14 cellular contexts compared by ENCODE assay signal in genomic region chr13:107099661-107100060, GRCh38.
DNase-seq lines count a peak whose midpoint lies in the region; TF ChIP-seq lines count a peak whose summit lies in the region.
"Had no signal": no experiment of that assay in that cellular context is flagged by ENCODE, and none has a peak within 500 bp of the region (broad histone marks: within the 10 kb centered on the region; RNA-seq: fewer than 3 reads in every experiment).

No MANE protein-coding gene starts in this region.

- no peak for TF ChIP-seq POLR2A in erythroblast (IDR thresholded peaks at IDR 0.05; ENCODE audit: low read length)

- in situ Hi-C loops in ACHN (cut with HindIII; ENCODE audit: low pct_ligation_motif_present, low pct_unique_long_range_greater_than_20kb, low sequenced_read_pairs): no loop called here
- in situ Hi-C loops in astrocyte of the cerebellum (cut with HindIII; ENCODE audit: low sequenced_read_pairs): no loop called here

- H3K4me1 ChIP-seq in BE2C: no peaks in the 10 kb centered on the region
- H3K4me1 ChIP-seq: A549, thyroid gland had no signal

- no peaks in the 10 kb centered on the region for H3K27me3 ChIP-seq in BE2C
- H3K27me3 ChIP-seq: thyroid gland had no signal

- TF ChIP-seq CTCF in astrocyte of the cerebellum (IDR thresholded peaks at IDR 0.05; ENCODE audit: low read depth, low read length, missing control alignments): no peak
- TF ChIP-seq CTCF in BE2C (IDR thresholded peaks at IDR 0.05; ENCODE audit: low read depth, low read length): no peak

- DNase-seq in ACHN (peak; percentile 45), HCEC 1CT (peak; percentile 93), astrocyte of the cerebellum (ENCODE audit: low read depth) (peak; percentile 15), islet precursor cell (peak; percentile 73), BE2C (no peak), erythroblast (lab: John Stamatoyannopoulos, UW) (no peak), NOMO-1 treated with DMSO at 0.1 percent for 48 hours (lab: John Stamatoyannopoulos, UW; ENCODE audit: unreplicated experiment) (no peak), NCI-H2196 (lab: John Stamatoyannopoulos, UW; ENCODE audit: unreplicated experiment) (no peak)
- DNase-seq: activated CD4-positive, alpha-beta T cell treated with anti-CD3 and anti-CD28 coated beads, Interleukin-2, amount 10 ng/mL, durations not matched to agents 7 days and 5 days; central memory CD4-positive, alpha-beta T cell; immature natural killer cell; occipital lobe; thyroid gland had no signal

- no peaks in the 10 kb centered on the region for H3K36me3 ChIP-seq in BE2C
- H3K36me3 ChIP-seq: thyroid gland had no signal

- H3K9me3 ChIP-seq in BE2C: no peaks in the 10 kb centered on the region
- H3K9me3 ChIP-seq: A549, thyroid gland had no signal

- H3K4me3 ChIP-seq in astrocyte of the cerebellum (ENCODE audit: low read depth, low read length) (no peak overlapping the region), BE2C (ENCODE audit: low read depth, low read length) (no peak overlapping the region)
- H3K4me3 ChIP-seq: A549, thyroid gland had no signal

Comparison
In these comparisons a context has a peak if more than half of its experiments do, and no peak if none do; other contexts are left out.
1. DNase-seq: peak in ACHN (single experiment), HCEC 1CT (single experiment), astrocyte of the cerebellum (single experiment) and islet precursor cell (single experiment); none in BE2C (single experiment), erythroblast (0 of 2), NOMO-1 treated with DMSO at 0.1 percent for 48 hours (single experiment) and NCI-H2196 (single experiment).